Comparison of ENCODE assay signal across 14 cellular contexts in genomic region chr11:19281041-19281440, GRCh38. TPM values are rescaled to one million over a fixed set of nuclear protein-coding genes. Genes with fewer than 3 reads are reported as not detected.
DNase-seq lines count a peak whose midpoint lies in the region; ATAC-seq and TF ChIP-seq lines count a peak whose summit lies in the region.
"Had no signal": no experiment of that assay in that cellular context is flagged by ENCODE, and none has a peak within 500 bp of the region (broad histone marks: within the 10 kb centered on the region; RNA-seq: fewer than 3 reads in every experiment).

No MANE protein-coding gene starts in this region.

- peaks cover 54 to 60% of the 10 kb centered on the region in 2 donors for H3K4me1 Mint-ChIP-seq in natural killer cell

- H3K4me1 ChIP-seq in suprapubic skin, result peaks cover 4% of the 10 kb centered on the region

- peaks cover 5% of the 10 kb centered on the region for H3K27me3 ChIP-seq in suprapubic skin

- intact Hi-C loops in natural killer cell (cut with micrococcal nuclease), result no loop called here

- no peaks in the 10 kb centered on the region for H3K27me3 Mint-ChIP-seq in natural killer cell (ENCODE audit: low read depth in 2 of 2)

- no peak overlapping the region for H3K27ac ChIP-seq in suprapubic skin
- H3K27ac ChIP-seq: 22Rv1 had no signal

- TF ChIP-seq CTCF in natural killer cell (IDR thresholded peaks at IDR 0.05) (no peak), suprapubic skin (IDR thresholded peaks at IDR 0.05) (no peak)

- no peak overlapping the region for H3K4me3 ChIP-seq in suprapubic skin

- DNase-seq in DMS 273 (lab: John Stamatoyannopoulos, UW; ENCODE audit: unreplicated experiment), result peak; percentile 15
- DNase-seq in DMS 273 treated with DMSO at 0.1 percent for 48 hours (lab: John Stamatoyannopoulos, UW), result no peak
- DNase-seq in NCI-H526 treated with DMSO at 0.1 percent for 48 hours (lab: John Stamatoyannopoulos, UW), result peak; percentile 85
- peak; percentile 35 for DNase-seq in natural killer cell
- no peak for DNase-seq in suprapubic skin (ENCODE audit: low spot score in 2 of 2)
- DNase-seq in stimulated activated naive CD4-positive, alpha-beta T cell (lab: John Stamatoyannopoulos, UW), result no peak
- DNase-seq: activated T-cell treated with anti-CD3 and anti-CD28 coated beads, Interleukin-2, amount 50 U/mL, for 1 hour; DMS79 treated with DMSO at 0.1 percent for 48 hours; KBM-7; occipital lobe; stimulated activated CD4-positive, alpha-beta T cell treated with anti-CD3 and anti-CD28 coated beads, Interleukin-2, amount 100 ng/mL, for 48 hours had no signal

- ATAC-seq in HG02588 (IDR thresholded peaks at IDR 0.05; ENCODE audit: unreplicated experiment), result peak; percentile 51
- ATAC-seq in natural killer cell, result peak; percentile 86 to 91 (median 86)
- ATAC-seq in HG03196 (IDR thresholded peaks at IDR 0.05; ENCODE audit: unreplicated experiment), result no peak

- H3K36me3 ChIP-seq in suprapubic skin, result no peaks in the 10 kb centered on the region

- WGBS in suprapubic skin, result 28% methylated on average over 5 of the region's 5 CpGs

- H3K27ac Mint-ChIP-seq in natural killer cell, result peak overlapping the region; percentile 74 to 86

- no peaks in the 10 kb centered on the region for H3K36me3 Mint-ChIP-seq in natural killer cell

- H3K4me3 Mint-ChIP-seq in natural killer cell, result peak overlapping the region; percentile 83

- TF ChIP-seq POLR2A in suprapubic skin (IDR thresholded peaks at IDR 0.05), result no peak

- H3K9me3 Mint-ChIP-seq in natural killer cell, result no peaks in the 10 kb centered on the region

- TF ChIP-seq EP300 in suprapubic skin (IDR thresholded peaks at IDR 0.05), result no peak

- no peaks in the 10 kb centered on the region for H3K9me3 ChIP-seq in suprapubic skin

RNA-seq across cellular contexts. Expression of gene E2F8, which starts 40.3 kb away (rescaled TPM):
- total RNA-seq in natural killer cell (under 1 TPM; 0.38 to 0.54 (median 0.42) TPM), suprapubic skin (1 to 10 TPM; 1.1 to 2.7 (median 1.5) TPM)

Comparison
In these comparisons a context has a peak if more than half of its experiments do, and no peak if none do; other contexts are left out.
1. DNase-seq: peak in DMS 273 (single experiment), NCI-H526 treated with DMSO at 0.1 percent for 48 hours (single experiment) and natural killer cell (single experiment); none in DMS 273 treated with DMSO at 0.1 percent for 48 hours (single experiment), suprapubic skin (0 of 2) and stimulated activated naive CD4-positive, alpha-beta T cell (0 of 6).